ENCODE assay signal across 20 cellular contexts in the genomic region with DNA sequence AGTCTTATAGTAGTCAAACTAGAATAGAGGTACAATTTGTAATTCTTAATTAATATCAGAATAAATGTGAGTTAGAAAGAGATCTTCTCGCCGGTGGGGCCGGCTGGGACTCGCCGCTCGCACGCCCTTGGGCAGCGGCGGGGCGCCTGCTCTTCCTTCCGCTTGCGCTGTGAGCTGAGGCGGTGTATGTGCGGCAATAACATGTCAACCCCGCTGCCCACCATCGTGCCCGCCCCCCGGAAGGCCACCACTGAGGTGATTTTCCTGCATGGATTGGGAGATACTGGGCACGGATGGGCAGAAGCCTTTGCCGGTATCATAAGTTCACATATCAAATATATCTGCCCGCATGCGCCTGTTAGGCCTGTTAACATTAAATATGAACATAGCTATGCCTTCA.
"Had no signal": no experiment of that assay in that cellular context is flagged by ENCODE, and none has a peak within 500 bp of the region (broad histone marks: within the 10 kb centered on the region; RNA-seq: fewer than 3 reads in every experiment).

No MANE protein-coding gene starts in this region.

- DNase-seq: hippocampal formation; hypothalamus; immature natural killer cell; islet precursor cell; kidney; kidney glomerular epithelial cell; left cardiac atrium; left colon; left ventricle myocardium inferior; left ventricle myocardium superior; lower lobe of right lung; mammary epithelial cell; mesenchymal stem cell; mesendoderm; midbrain; mucosa of descending colon; naive B cell; naive thymus-derived CD4-positive, alpha-beta T cell had no signal

- ATAC-seq: left cardiac atrium; left colon; left lobe of liver; left lung; left ventricle myocardium superior; lower lobe of right lung; mucosa of descending colon; naive thymus-derived CD4-positive, alpha-beta T cell had no signal
